ENCODE assay signal across 36 cellular contexts in genomic region chr6:29800254-29800653, GRCh38. TPM values are rescaled to one million over a fixed set of nuclear protein-coding genes. Genes with fewer than 3 reads are reported as not detected.
DNase-seq lines count a peak whose midpoint lies in the region; TF ChIP-seq lines count a peak whose summit lies in the region.
"Had no signal": no experiment of that assay in that cellular context is flagged by ENCODE, and none has a peak within 500 bp of the region (broad histone marks: within the 10 kb centered on the region; RNA-seq: fewer than 3 reads in every experiment).

No MANE protein-coding gene starts in this region.

- no peak overlapping the region for H2BK12ac ChIP-seq in neuronal stem cell (ENCODE audit: low read length)

- peak overlapping the region; percentile 49 for H3K18ac ChIP-seq in neuronal stem cell (ENCODE audit: low read length)

- H2BK120ac ChIP-seq in neuronal stem cell (ENCODE audit: low read depth, low read length): no peak overlapping the region

- H3K27ac ChIP-seq in neuronal stem cell (replicated peaks; ENCODE audit: low read length): no peak overlapping the region
- H3K27ac ChIP-seq in prostate gland: no peak overlapping the region
- H3K27ac ChIP-seq: 22Rv1; A549; BLaER1; BLaER1 treated with 17β-estradiol and CSF1 and Interleukin-3, amounts not matched to agents 10 nM and 100 nM; C4-2B had no signal

- H3K9me3 ChIP-seq in neuronal stem cell (replicated peaks in 1 of 2; ENCODE audit: control insufficient read depth in 2 of 2, insufficient read depth in 1 of 2, low read depth in 1 of 2, low read length in 2 of 2) (no peaks in the 10 kb centered on the region), prostate gland (no peaks in the 10 kb centered on the region)
- H3K9me3 ChIP-seq: A549, BE2C, BLaER1, Caco-2 had no signal

- H4K91ac ChIP-seq in neuronal stem cell (ENCODE audit: low read depth, low read length, poor library complexity): no peak overlapping the region

- H2AFZ ChIP-seq in neuronal stem cell (ENCODE audit: low read length): no peak overlapping the region

- DNase-seq in neuronal stem cell (ENCODE audit: low spot score) (no peak), posterior vena cava (ENCODE audit: low spot score) (peak; percentile 79), prostate gland (ENCODE audit: low spot score) (no peak)
- DNase-seq in activated naive CD4-positive, alpha-beta T cell treated with anti-CD3 and anti-CD28 coated beads, Interleukin-2, amount 10 ng/mL, durations not matched to agents 7 days and 5 days: no peak
- DNase-seq: 8988T; ACHN; AML-193; BE2C; C1 segment of cervical spinal cord; Caco-2; Calu3; CD4-positive, alpha-beta memory T cell; CD4-positive, alpha-beta T cell; CD4-positive, CD25-positive, alpha-beta regulatory T cell; CD8-positive, alpha-beta memory T cell; CD8-positive, alpha-beta T cell; COR-L47; DMS 273 treated with DMSO at 0.1 percent for 48 hours; DMS153; DMS53; DMS79; DMS79 treated with DMSO at 0.1 percent for 48 hours; DND-41; EL had no signal

- H3K9ac ChIP-seq in neuronal stem cell (ENCODE audit: low read depth, low read length, poor library complexity): no peak overlapping the region
- H3K9ac ChIP-seq: BLaER1; BLaER1 treated with 17β-estradiol and CSF1 and Interleukin-3, amounts not matched to agents 10 nM and 100 nM had no signal

- H2BK5ac ChIP-seq in neuronal stem cell (ENCODE audit: low read length): no peak overlapping the region

- H3K4me1 Mint-ChIP-seq in activated naive CD4-positive, alpha-beta T cell treated with anti-CD3 and anti-CD28 coated beads, Interleukin-2, amount 10 ng/mL, durations not matched to agents 7 days and 5 days: no peaks in the 10 kb centered on the region
- H3K4me1 Mint-ChIP-seq: B cell; CD14-positive monocyte; CD4-positive, alpha-beta memory T cell; CD4-positive, CD25-positive, alpha-beta regulatory T cell; CD8-positive, alpha-beta memory T cell had no signal

- no peak overlapping the region for H3K27ac Mint-ChIP-seq in activated naive CD4-positive, alpha-beta T cell treated with anti-CD3 and anti-CD28 coated beads, Interleukin-2, amount 10 ng/mL, durations not matched to agents 7 days and 5 days
- H3K27ac Mint-ChIP-seq: B cell; CD14-positive monocyte; CD4-positive, alpha-beta memory T cell; CD4-positive, alpha-beta T cell; CD4-positive, CD25-positive, alpha-beta regulatory T cell; CD8-positive, alpha-beta memory T cell; CD8-positive, alpha-beta T cell had no signal

- peaks cover 55% of the 10 kb centered on the region for H3K27me3 Mint-ChIP-seq in activated naive CD4-positive, alpha-beta T cell treated with anti-CD3 and anti-CD28 coated beads, Interleukin-2, amount 10 ng/mL, durations not matched to agents 7 days and 5 days

- H3K4me3 ChIP-seq in neuronal stem cell (ENCODE audit: low read length in 2 of 2): peak overlapping the region in 1 of 2 donors; percentile 55
- H3K4me3 ChIP-seq in prostate gland: no peak overlapping the region
- H3K4me3 ChIP-seq: A549; BLaER1; BLaER1 treated with 17β-estradiol and CSF1 and Interleukin-3, amounts not matched to agents 10 nM and 100 nM had no signal

- no peak overlapping the region for H3K4me3 Mint-ChIP-seq in activated naive CD4-positive, alpha-beta T cell treated with anti-CD3 and anti-CD28 coated beads, Interleukin-2, amount 10 ng/mL, durations not matched to agents 7 days and 5 days
- H3K4me3 Mint-ChIP-seq: B cell; CD14-positive monocyte; CD4-positive, alpha-beta memory T cell; CD4-positive, alpha-beta T cell; CD4-positive, CD25-positive, alpha-beta regulatory T cell; CD8-positive, alpha-beta memory T cell; CD8-positive, alpha-beta T cell had no signal

- no peak overlapping the region for H2BK15ac ChIP-seq in neuronal stem cell (ENCODE audit: low read length)

- H3K36me3 ChIP-seq in neuronal stem cell (replicated peaks in 1 of 2; ENCODE audit: control insufficient read depth in 2 of 2, insufficient read depth in 2 of 2, low read length in 2 of 2): no peaks in the 10 kb centered on the region
- H3K36me3 ChIP-seq in prostate gland: no peaks in the 10 kb centered on the region
- H3K36me3 ChIP-seq: BE2C; BLaER1; BLaER1 treated with 17β-estradiol and CSF1 and Interleukin-3, amounts not matched to agents 10 nM and 100 nM had no signal

- WGBS in neuronal stem cell (ENCODE audit: extremely low coverage in 2 of 2, insufficient read length in 2 of 2, insufficient replicate concordance in 1 of 2), 2 donors: no CpG with 5 or more reads among the region's 24 CpGs
- 91% methylated on average over 19 of the region's 24 CpGs for WGBS in prostate gland

- no peak for TF ChIP-seq CTCF in prostate gland (IDR thresholded peaks at IDR 0.05)

- H3K14ac ChIP-seq in neuronal stem cell (ENCODE audit: low read length): no peak overlapping the region

- peak overlapping the region; percentile 42 for H2AK5ac ChIP-seq in neuronal stem cell (ENCODE audit: low read depth, low read length)

- H3K4ac ChIP-seq in neuronal stem cell (ENCODE audit: low read length): no peak overlapping the region

- CTCF ChIA-PET in activated naive CD4-positive, alpha-beta T cell treated with anti-CD3 and anti-CD28 coated beads, Interleukin-2, amount 10 ng/mL, durations not matched to agents 7 days and 5 days (lab: Charles Lee): no interaction called here

- no peak overlapping the region for H3K23ac ChIP-seq in neuronal stem cell (ENCODE audit: low read depth, low read length, poor library complexity)

- no peaks in the 10 kb centered on the region for H3K9me3 Mint-ChIP-seq in activated naive CD4-positive, alpha-beta T cell treated with anti-CD3 and anti-CD28 coated beads, Interleukin-2, amount 10 ng/mL, durations not matched to agents 7 days and 5 days
- H3K9me3 Mint-ChIP-seq: CD4-positive, alpha-beta memory T cell; CD4-positive, alpha-beta T cell; CD8-positive, alpha-beta memory T cell; CD8-positive, alpha-beta T cell had no signal

- H3K4me1 ChIP-seq in neuronal stem cell (ENCODE audit: control insufficient read depth in 2 of 2, insufficient read depth in 1 of 2, low read depth in 1 of 2, low read length in 2 of 2) (no peaks in the 10 kb centered on the region), prostate gland (replicated peaks) (no peaks in the 10 kb centered on the region)
- H3K4me1 ChIP-seq: A549, BE2C, BLaER1, Caco-2 had no signal

- no peak for TF ChIP-seq POLR2A in prostate gland (IDR thresholded peaks at IDR 0.05)

- H3K36me3 Mint-ChIP-seq in activated naive CD4-positive, alpha-beta T cell treated with anti-CD3 and anti-CD28 coated beads, Interleukin-2, amount 10 ng/mL, durations not matched to agents 7 days and 5 days: no peaks in the 10 kb centered on the region
- H3K36me3 Mint-ChIP-seq: CD14-positive monocyte; CD4-positive, alpha-beta memory T cell; CD4-positive, CD25-positive, alpha-beta regulatory T cell; CD8-positive, alpha-beta T cell had no signal

- no peak overlapping the region for H3K4me2 ChIP-seq in neuronal stem cell (ENCODE audit: insufficient read depth, low read length, poor library complexity, severe bottlenecking)
- H3K4me2 ChIP-seq: A549; BLaER1; BLaER1 treated with 17β-estradiol and CSF1 and Interleukin-3, amounts not matched to agents 10 nM and 100 nM had no signal

- H3K79me1 ChIP-seq in neuronal stem cell (ENCODE audit: low read depth, low read length): peaks cover 1% of the 10 kb centered on the region

- intact Hi-C loops in posterior vena cava (cut with DNase I): no loop called here
- intact Hi-C loops in prostate gland (cut with DNase I): no loop called here

- H3K27me3 ChIP-seq in neuronal stem cell (ENCODE audit: control insufficient read depth in 3 of 3, insufficient read depth in 3 of 3, low read depth in 1 of 3, low read length in 3 of 3) (peaks cover 0 to 10% (median 0%) of the 10 kb centered on the region in 3 experiments), prostate gland (replicated peaks; ENCODE audit: insufficient read depth) (no peaks in the 10 kb centered on the region)
- H3K27me3 ChIP-seq: BLaER1; BLaER1 treated with 17β-estradiol and CSF1 and Interleukin-3, amounts not matched to agents 10 nM and 100 nM had no signal

- H4K8ac ChIP-seq in neuronal stem cell (ENCODE audit: low read depth, low read length): no peak overlapping the region

RNA-seq across cellular contexts. Expression of gene HLA-G, which starts 27.4 kb away (rescaled TPM):
- polyA plus RNA-seq in neuronal stem cell (2013, experiment 1 of 2): not detected
- not detected for polyA plus RNA-seq in neuronal stem cell (2013, experiment 2 of 2)
- total RNA-seq in posterior vena cava (under 1 TPM in 1 of 2 donors, not detected in 1; 0.19 TPM), prostate gland (1 to 10 TPM in 1 of 2 donors, not detected in 1; 1.8 TPM)
- total RNA-seq: A172, A673, Caco-2, Daoy had no signal
- polyA plus RNA-seq: AG04450, BJ had no signal
